In genomic region chr12:113183030-113183589, GRCh38 we compare ENCODE assay signal across 15 cellular contexts. TPM values are rescaled to one million over a fixed set of nuclear protein-coding genes. Genes with fewer than 3 reads are reported as not detected.
A peak's percentile ranks its signal among the peaks of the same experiment; 100 is the strongest.
DNase-seq lines count a peak whose midpoint lies in the region; ATAC-seq and TF ChIP-seq lines count a peak whose summit lies in the region.
"Had no signal": no experiment of that assay in that cellular context is flagged by ENCODE, and none has a peak within 500 bp of the region (broad histone marks: within the 10 kb centered on the region; RNA-seq: fewer than 3 reads in every experiment).

No MANE protein-coding gene starts in this region.

- TF ChIP-seq CTCF in RWPE1 (conservative IDR thresholded peaks at IDR 0.05; ENCODE audit: low read depth), result no peak

- DNase-seq in activated CD4-positive, alpha-beta T cell treated with anti-CD3 and anti-CD28 coated beads, Interleukin-2, amount 10 ng/mL, durations not matched to agents 24 days and 14 days, result no peak
- DNase-seq in activated CD4-positive, alpha-beta T cell treated with anti-CD3 and anti-CD28 coated beads for 48 hours, result no peak
- DNase-seq in RWPE1 (ENCODE audit: low spot score) (no peak), ureter (ENCODE audit: low spot score) (no peak)
- no peak for DNase-seq in naive thymus-derived CD8-positive, alpha-beta T cell
- DNase-seq: Kasumi-1; lower lobe of right lung; NCI-H2029 treated with DMSO at 0.1 percent for 48 hours; stimulated activated CD4-positive, alpha-beta T cell treated with anti-CD3 and anti-CD28 coated beads, Interleukin-1b, Interleukin-23, amount 100 ng/mL, for 48 hours had no signal

- POLR2A ChIA-PET in RWPE1 (lab: Yijun Ruan, JAX; ENCODE audit: low non-redundant PET), result no interaction called here
- POLR2A ChIA-PET in naive thymus-derived CD8-positive, alpha-beta T cell (lab: Charles Lee), result interaction anchor here (0.6 to 0.7 kb wide), 2 partner anchors 280 to 1023 kb away, joined by 3 to 4 read pairs; no protein-coding TSS in a partner anchor

- H3K4me1 Mint-ChIP-seq in activated CD4-positive, alpha-beta T cell treated with anti-CD3 and anti-CD28 coated beads, Interleukin-2, amount 10 ng/mL, durations not matched to agents 24 days and 14 days, result peaks cover 20% of the 10 kb centered on the region
- H3K4me1 Mint-ChIP-seq in naive thymus-derived CD8-positive, alpha-beta T cell, result peaks cover 16 to 47% (median 36%) of the 10 kb centered on the region in 4 donors

- no peak for ATAC-seq in naive thymus-derived CD8-positive, alpha-beta T cell
- ATAC-seq in GM19395 (IDR thresholded peaks at IDR 0.05; ENCODE audit: unreplicated experiment), result no peak
- ATAC-seq: lower lobe of right lung had no signal

- H3K27me3 Mint-ChIP-seq in activated CD4-positive, alpha-beta T cell treated with anti-CD3 and anti-CD28 coated beads, Interleukin-2, amount 10 ng/mL, durations not matched to agents 24 days and 14 days, result no peaks in the 10 kb centered on the region
- no peaks in the 10 kb centered on the region for H3K27me3 Mint-ChIP-seq in naive thymus-derived CD8-positive, alpha-beta T cell

- intact Hi-C loops in activated CD4-positive, alpha-beta T cell treated with anti-CD3 and anti-CD28 coated beads, Interleukin-2, amount 10 ng/mL, durations not matched to agents 24 days and 14 days (cut with micrococcal nuclease), result no loop called here

- no peak overlapping the region for H3K27ac Mint-ChIP-seq in activated CD4-positive, alpha-beta T cell treated with anti-CD3 and anti-CD28 coated beads, Interleukin-2, amount 10 ng/mL, durations not matched to agents 24 days and 14 days
- peak overlapping the region in 7 of 10 donors; percentile 33 to 89 (median 41) for H3K27ac Mint-ChIP-seq in naive thymus-derived CD8-positive, alpha-beta T cell

- H3K27ac ChIP-seq in RWPE1, result peak overlapping the region; percentile 13
- H3K27ac ChIP-seq: hepatocyte, lower lobe of right lung, prostate gland had no signal

- H3K4me3 Mint-ChIP-seq in activated CD4-positive, alpha-beta T cell treated with anti-CD3 and anti-CD28 coated beads, Interleukin-2, amount 10 ng/mL, durations not matched to agents 24 days and 14 days, result peak overlapping the region; percentile 99
- peak overlapping the region in 8 of 10 donors; percentile 44 to 99 (median 95) for H3K4me3 Mint-ChIP-seq in naive thymus-derived CD8-positive, alpha-beta T cell

- H3K36me3 Mint-ChIP-seq in activated CD4-positive, alpha-beta T cell treated with anti-CD3 and anti-CD28 coated beads, Interleukin-2, amount 10 ng/mL, durations not matched to agents 24 days and 14 days (ENCODE audit: low read depth), result peaks cover 42% of the 10 kb centered on the region
- peaks cover 0 to 40% (median 7%) of the 10 kb centered on the region in 3 donors for H3K36me3 Mint-ChIP-seq in naive thymus-derived CD8-positive, alpha-beta T cell

- no peaks in the 10 kb centered on the region for H3K9me3 Mint-ChIP-seq in activated CD4-positive, alpha-beta T cell treated with anti-CD3 and anti-CD28 coated beads, Interleukin-2, amount 10 ng/mL, durations not matched to agents 24 days and 14 days
- no peaks in the 10 kb centered on the region for H3K9me3 Mint-ChIP-seq in naive thymus-derived CD8-positive, alpha-beta T cell

- CTCF ChIA-PET in RWPE1 (lab: Yijun Ruan, JAX), result interaction anchor here (1.1 kb wide), 1 partner anchor 9 kb away, joined by 4 read pairs; no protein-coding TSS in a partner anchor

RNA-seq across cellular contexts. Expression of gene DDX54, which starts 2.2 kb away (rescaled TPM):
- total RNA-seq in activated CD4-positive, alpha-beta T cell treated with anti-CD3 and anti-CD28 coated beads, Interleukin-2, amount 10 ng/mL, durations not matched to agents 24 days and 14 days, result 122 and 127 TPM in 2 replicates
- total RNA-seq in naive thymus-derived CD8-positive, alpha-beta T cell, result 10 to 100 TPM; 76.1 to 81.8 TPM
- polyA plus RNA-seq in naive thymus-derived CD8-positive, alpha-beta T cell, result 10 to 100 TPM; 17.9 to 38.2 (median 24.3) TPM
- 65.2 TPM for total RNA-seq in ureter

RNA-seq across cellular contexts. Expression of gene RITA1, which starts 2.4 kb away (rescaled TPM):
- 25.5 and 25.8 TPM in 2 replicates for total RNA-seq in activated CD4-positive, alpha-beta T cell treated with anti-CD3 and anti-CD28 coated beads, Interleukin-2, amount 10 ng/mL, durations not matched to agents 24 days and 14 days
- total RNA-seq in naive thymus-derived CD8-positive, alpha-beta T cell, result 10 to 100 TPM; 12.8 to 17.1 TPM
- 10 to 100 TPM; 22.9 to 26.2 (median 24.6) TPM for polyA plus RNA-seq in naive thymus-derived CD8-positive, alpha-beta T cell
- 11.6 TPM for total RNA-seq in ureter

RNA-seq across cellular contexts. Expression of gene CFAP73, which starts 33.6 kb away (rescaled TPM):
- total RNA-seq in activated CD4-positive, alpha-beta T cell treated with anti-CD3 and anti-CD28 coated beads, Interleukin-2, amount 10 ng/mL, durations not matched to agents 24 days and 14 days, result not detected in 2 replicates
- total RNA-seq in naive thymus-derived CD8-positive, alpha-beta T cell, result under 1 TPM in 1 of 2 experiments, not detected in 1; 0.39 TPM
- polyA plus RNA-seq in naive thymus-derived CD8-positive, alpha-beta T cell, result not detected
- total RNA-seq in ureter, result not detected
- total RNA-seq: A673, bronchial epithelial cell, hepatocyte had no signal
- polyA plus RNA-seq: hepatocyte had no signal

RNA-seq across cellular contexts. Expression of gene TPCN1, which starts 38.2 kb away (rescaled TPM):
- 31.0 and 33.7 TPM in 2 replicates for total RNA-seq in activated CD4-positive, alpha-beta T cell treated with anti-CD3 and anti-CD28 coated beads, Interleukin-2, amount 10 ng/mL, durations not matched to agents 24 days and 14 days
- 10 to 100 TPM; 81.2 to 83.0 TPM for total RNA-seq in naive thymus-derived CD8-positive, alpha-beta T cell
- 10 to 100 TPM in 2 of 3 donors, 1 to 10 TPM in 1; 6.7 to 16.5 (median 11.0) TPM for polyA plus RNA-seq in naive thymus-derived CD8-positive, alpha-beta T cell
- 133 TPM for total RNA-seq in ureter

RNA-seq across cellular contexts. Expression of gene RASAL1, which starts 47.5 kb away (rescaled TPM):
- total RNA-seq in activated CD4-positive, alpha-beta T cell treated with anti-CD3 and anti-CD28 coated beads, Interleukin-2, amount 10 ng/mL, durations not matched to agents 24 days and 14 days, result 0.52 and 1.1 TPM in 2 replicates
- total RNA-seq in naive thymus-derived CD8-positive, alpha-beta T cell, result under 1 TPM; 0.44 to 0.47 TPM
- under 1 TPM; 0.13 to 0.76 (median 0.23) TPM for polyA plus RNA-seq in naive thymus-derived CD8-positive, alpha-beta T cell
- 1.6 TPM for total RNA-seq in ureter
- total RNA-seq: hepatocyte; T-helper 1 cell treated with Interleukin-12 subunit alpha and Interleukin-12 subunit beta and Interleukin-4 antibody, amounts not matched to agents 30 ng/mL and 1 ng/mL, for 36 hours had no signal
